In genomic region chr12:69239286-69239921, GRCh38 we compare ENCODE assay signal across 8 cellular contexts. TPM values are rescaled to one million over a fixed set of nuclear protein-coding genes. Genes with fewer than 3 reads are reported as not detected.
DNase-seq lines count a peak whose midpoint lies in the region; ATAC-seq and TF ChIP-seq lines count a peak whose summit lies in the region.

TSS of gene CPSF6 (plus strand) at chr12:69239569. CDS start at chr12:69239647, 78 bp downstream.

- peak; percentile 33 for TF ChIP-seq CTCF in left ventricle myocardium inferior (IDR thresholded peaks at IDR 0.05; ENCODE audit: borderline replicate concordance)
- peak in 2 of 4 experiments; percentile 8 to 49 for TF ChIP-seq CTCF in prostate gland (IDR thresholded peaks at IDR 0.05)

- H3K4me3 Mint-ChIP-seq in T-helper 17 cell, result peak within 1 kb of the TSS; percentile 100

- DNase-seq in NCI-H187 (lab: John Stamatoyannopoulos, UW), result peak; percentile 83 to 98
- DNase-seq in T-helper 17 cell, result peak; percentile 95 to 97 (median 97)
- DNase-seq in amygdala (lab: John Stamatoyannopoulos, UW), result peak; percentile 19 to 98 (median 90)
- DNase-seq in left ventricle myocardium inferior, result peak; percentile 97
- peak; percentile 94 for DNase-seq in prostate gland (ENCODE audit: low spot score)
- peak; percentile 97 for DNase-seq in ureter (ENCODE audit: low spot score)

- peaks cover 4% of the 10 kb centered on the region for H3K36me3 Mint-ChIP-seq in T-helper 17 cell (ENCODE audit: low read depth)

- H3K27ac ChIP-seq in left ventricle myocardium inferior (replicated peaks) (peak within 1 kb of the TSS; percentile 97), prostate gland (peak within 1 kb of the TSS; percentile 89 to 97)

- ATAC-seq in GM18502 (IDR thresholded peaks at IDR 0.05; ENCODE audit: poor library complexity, unreplicated experiment) (peak; percentile 93), HG02943 (IDR thresholded peaks at IDR 0.05; ENCODE audit: low read depth, unreplicated experiment) (peak; percentile 89), T-helper 17 cell (peak; percentile 91)

- H3K4me1 Mint-ChIP-seq in T-helper 17 cell, result peaks cover 29% of the 10 kb centered on the region

- H3K4me1 ChIP-seq in left ventricle myocardium inferior, result peaks cover 51% of the 10 kb centered on the region
- peaks cover 5% of the 10 kb centered on the region for H3K4me1 ChIP-seq in prostate gland (replicated peaks)

- H3K27me3 ChIP-seq in left ventricle myocardium inferior (ENCODE audit: low read depth), result no peaks in the 10 kb centered on the region
- H3K27me3 ChIP-seq in prostate gland (replicated peaks; ENCODE audit: insufficient read depth), result no peaks in the 10 kb centered on the region

- H3K27ac Mint-ChIP-seq in T-helper 17 cell, result peak within 1 kb of the TSS; percentile 97

- intact Hi-C loops in left ventricle myocardium inferior (cut with micrococcal nuclease) (no loop called here), prostate gland (cut with DNase I) (no loop called here)

- H3K27me3 Mint-ChIP-seq in T-helper 17 cell, result no peaks in the 10 kb centered on the region

- under 1% methylated on average over 44 of the region's 78 CpGs for WGBS in prostate gland

- no peaks in the 10 kb centered on the region for H3K9me3 ChIP-seq in T-helper 17 cell (ENCODE audit: control insufficient read depth, low read length, poor library complexity, severe bottlenecking)
- H3K9me3 ChIP-seq in left ventricle myocardium inferior (replicated peaks), result no peaks in the 10 kb centered on the region
- H3K9me3 ChIP-seq in prostate gland, result no peaks in the 10 kb centered on the region

- peak within 1 kb of the TSS; percentile 86 for H3K4me3 ChIP-seq in left ventricle myocardium inferior
- H3K4me3 ChIP-seq in prostate gland, result peak within 1 kb of the TSS; percentile 81 to 95

- TF ChIP-seq POLR2A in prostate gland (IDR thresholded peaks at IDR 0.05), result peak; percentile 98

- H3K36me3 ChIP-seq in left ventricle myocardium inferior (no peaks in the 10 kb centered on the region), prostate gland (no peaks in the 10 kb centered on the region)

RNA-seq across cellular contexts. Expression of gene CPSF6, which starts in this region (rescaled TPM):
- 10 to 100 TPM; 85.4 to 87.3 TPM for total RNA-seq in T-helper 17 cell
- total RNA-seq in left ventricle myocardium inferior, result 28.6 TPM
- total RNA-seq in prostate gland, result 100 to 1,000 TPM in 1 of 2 donors, 10 to 100 TPM in 1; 22.5 to 484 TPM
- total RNA-seq in ureter, result 94.0 TPM

Comparison
In these comparisons a context has a peak if more than half of its experiments do, and no peak if none do; other contexts are left out.
1. Peak in every context shown above with its lines: DNase-seq, ATAC-seq, H3K4me3 ChIP-seq and H3K27ac ChIP-seq.